In genomic region chr2:134207589-134208209, GRCh38 we compare ENCODE assay signal across 8 cellular contexts. TPM values are rescaled to one million over a fixed set of nuclear protein-coding genes. Genes with fewer than 3 reads are reported as not detected.
A peak's percentile ranks its signal among the peaks of the same experiment; 100 is the strongest.
DNase-seq lines count a peak whose midpoint lies in the region; ATAC-seq, FAIRE-seq and TF ChIP-seq lines count a peak whose summit lies in the region.

No MANE protein-coding gene starts in this region.

- H3K9ac ChIP-seq in endothelial cell of umbilical vein (replicated peaks; ENCODE audit: extremely low read depth, insufficient read depth, low read length): no peak overlapping the region

- no TSS peak for BruUV-seq in endothelial cell of umbilical vein (replicated peaks; lab: Mats Ljungman, UMichigan)

- H3K9me3 Mint-ChIP-seq in activated CD8-positive, alpha-beta T cell treated with anti-CD3 and anti-CD28 coated beads for 36 hours: no peaks in the 10 kb centered on the region
- H3K9me3 Mint-ChIP-seq in nephron progenitor cell: peaks cover 5% of the 10 kb centered on the region

- H4K20me1 ChIP-seq in endothelial cell of umbilical vein (replicated peaks; ENCODE audit: control insufficient read depth, extremely low read depth, insufficient read depth, low read length): peaks cover 2% of the 10 kb centered on the region

- H3K27me3 ChIP-seq in HAP-1 (ENCODE audit: low read depth) (no peaks in the 10 kb centered on the region), endothelial cell of umbilical vein (ENCODE audit: control insufficient read depth in 2 of 2, insufficient read depth in 2 of 2, low read length in 2 of 2) (no peaks in the 10 kb centered on the region)

- H3K27me3 Mint-ChIP-seq in activated CD8-positive, alpha-beta T cell treated with anti-CD3 and anti-CD28 coated beads for 36 hours: no peaks in the 10 kb centered on the region
- H3K27me3 Mint-ChIP-seq in nephron progenitor cell (ENCODE audit: low read depth, poor library complexity): no peaks in the 10 kb centered on the region

- POLR2A ChIA-PET in activated CD8-positive, alpha-beta T cell treated with anti-CD3 and anti-CD28 coated beads for 36 hours (lab: Charles Lee): interaction anchor here (1.0 to 1.8 kb wide), 5 partner anchors 8 to 89 kb away, joined by 3 to 5 read pairs (median 4); no protein-coding TSS in a partner anchor
- POLR2A ChIA-PET in endothelial cell of umbilical vein (lab: Charles Lee): no interaction called here

- CTCF ChIA-PET in activated CD8-positive, alpha-beta T cell treated with anti-CD3 and anti-CD28 coated beads for 36 hours (lab: Charles Lee): interaction anchor here (0.7 to 4.4 kb wide), 35 partner anchors 10 to 244 kb away, joined by 3 to 95 read pairs (median 4); no protein-coding TSS in a partner anchor
- CTCF ChIA-PET in endothelial cell of umbilical vein (lab: Charles Lee): interaction anchor here (0.7 to 4.4 kb wide), 24 partner anchors 7 to 321 kb away, joined by 3 to 210 read pairs (median 5); partner anchors contain the start of gene MGAT5

- in situ Hi-C loops in HAP-1 (cut with MboI; ENCODE audit: low sequenced_read_pairs): no loop called here

- H3K79me2 ChIP-seq in endothelial cell of umbilical vein (ENCODE audit: control insufficient read depth, insufficient read depth, low read length): peaks cover 8% of the 10 kb centered on the region

- H2AFZ ChIP-seq in endothelial cell of umbilical vein (ENCODE audit: low read depth, low read length): no peak overlapping the region

- ATAC-seq in activated CD8-positive, alpha-beta T cell treated with anti-CD3 and anti-CD28 coated beads for 36 hours: peak; percentile 92
- ATAC-seq in GM18873 (IDR thresholded peaks at IDR 0.05; ENCODE audit: low FRiP score, unreplicated experiment): no peak

- H3K9me1 ChIP-seq in endothelial cell of umbilical vein (replicated peaks; ENCODE audit: control insufficient read depth, extremely low read depth, insufficient read depth, low read length): no peaks in the 10 kb centered on the region

- intact Hi-C loops in activated CD8-positive, alpha-beta T cell treated with anti-CD3 and anti-CD28 coated beads for 36 hours (cut with micrococcal nuclease): loop anchor here (5.0 kb wide), 1 partner anchor 90 kb away; no protein-coding TSS in a partner anchor
- intact Hi-C loops in endothelial cell of umbilical vein (cut with micrococcal nuclease): loop anchor here (5.0 kb wide), 4 partner anchors 90 to 320 kb away; no protein-coding TSS in a partner anchor

- no peak overlapping the region for H3K27ac Mint-ChIP-seq in activated CD8-positive, alpha-beta T cell treated with anti-CD3 and anti-CD28 coated beads for 36 hours
- H3K27ac Mint-ChIP-seq in nephron progenitor cell: no peak overlapping the region

- dilution Hi-C loops in endothelial cell of umbilical vein (cut with MboI; ENCODE audit: extremely low pct_ligation_motif_present, low sequenced_read_pairs): no loop called here

- H3K36me3 ChIP-seq in HAP-1 (replicated peaks): no peaks in the 10 kb centered on the region
- H3K36me3 ChIP-seq in endothelial cell of umbilical vein (ENCODE audit: control insufficient read depth in 2 of 2, extremely low read depth in 1 of 2, insufficient read depth in 2 of 2, low read length in 2 of 2): no peaks in the 10 kb centered on the region

- TF ChIP-seq CTCF in activated CD8-positive, alpha-beta T cell treated with anti-CD3 and anti-CD28 coated beads for 36 hours (IDR thresholded peaks at IDR 0.05): peak; percentile 64
- TF ChIP-seq CTCF in endothelial cell of umbilical vein (IDR thresholded peaks at IDR 0.05; ENCODE audit: extremely low read depth in 1 of 2, insufficient read depth in 1 of 2, low read depth in 1 of 2, low read length in 2 of 2): peak; percentile 75 to 85
- TF ChIP-seq CTCF in nephron progenitor cell (IDR thresholded peaks at IDR 0.05): peak; percentile 55

- H3K27ac ChIP-seq in endothelial cell of umbilical vein (ENCODE audit: insufficient read depth, low read depth, low read length): no peak overlapping the region

- H3K9me3 ChIP-seq in HAP-1: no peaks in the 10 kb centered on the region
- H3K9me3 ChIP-seq in endothelial cell of umbilical vein (replicated peaks; ENCODE audit: control insufficient read depth, insufficient read depth, low read length): no peaks in the 10 kb centered on the region

- TF ChIP-seq POLR2A in endothelial cell of umbilical vein (IDR thresholded peaks at IDR 0.05; ENCODE audit: low read depth, low read length): no peak

- peaks cover 6% of the 10 kb centered on the region for H3K4me1 Mint-ChIP-seq in activated CD8-positive, alpha-beta T cell treated with anti-CD3 and anti-CD28 coated beads for 36 hours (ENCODE audit: low read depth)
- peaks cover 25% of the 10 kb centered on the region for H3K4me1 Mint-ChIP-seq in nephron progenitor cell

- no peak overlapping the region for H3K4me3 ChIP-seq in HAP-1
- H3K4me3 ChIP-seq in endothelial cell of umbilical vein (replicated peaks in 1 of 3; ENCODE audit: insufficient read depth in 1 of 3, low read depth in 1 of 3, low read length in 3 of 3): no peak overlapping the region

- no peak overlapping the region for H3K4me3 Mint-ChIP-seq in activated CD8-positive, alpha-beta T cell treated with anti-CD3 and anti-CD28 coated beads for 36 hours
- no peak overlapping the region for H3K4me3 Mint-ChIP-seq in nephron progenitor cell

- H3K4me2 ChIP-seq in endothelial cell of umbilical vein (ENCODE audit: insufficient read depth, low read length): no peak overlapping the region

- no peaks in the 10 kb centered on the region for H3K36me3 Mint-ChIP-seq in activated CD8-positive, alpha-beta T cell treated with anti-CD3 and anti-CD28 coated beads for 36 hours (ENCODE audit: low read depth)
- H3K36me3 Mint-ChIP-seq in nephron progenitor cell (ENCODE audit: low read depth): no peaks in the 10 kb centered on the region

- DNase-seq in GM03348 (ENCODE audit: low spot score) (peak; percentile 59), HAP-1 (ENCODE audit: low spot score in 2 of 2) (peak; percentile 18 to 62), NCI-H2227 (lab: John Stamatoyannopoulos, UW; ENCODE audit: unreplicated experiment) (peak; percentile 34), endothelial cell of umbilical vein (ENCODE audit: low read depth, low spot score) (peak; percentile 69), nephron progenitor cell (peak; percentile 30), ureter (ENCODE audit: low spot score) (peak; percentile 52)
- peak; percentile 80 for DNase-seq in activated CD8-positive, alpha-beta T cell treated with anti-CD3 and anti-CD28 coated beads for 36 hours

- H3K4me1 ChIP-seq in HAP-1: no peaks in the 10 kb centered on the region
- H3K4me1 ChIP-seq in endothelial cell of umbilical vein (ENCODE audit: control insufficient read depth, extremely low read depth, insufficient read depth, low read length): peaks cover 5% of the 10 kb centered on the region

- FAIRE-seq in endothelial cell of umbilical vein (lab: Jason Lieb, UNC): peak; percentile 69

TF ChIP-seq in endothelial cell of umbilical vein, 7 proteins besides CTCF, POLR2A, EP300 and RAD21:
- TF ChIP-seq POLR2AphosphoS5 (IDR thresholded peaks at IDR 0.05; ENCODE audit: insufficient read depth, low read depth, low read length) (no peak), EZH2 (IDR thresholded peaks at IDR 0.05; ENCODE audit: borderline replicate concordance, low read depth, low read length, severe bottlenecking) (no peak), FOS (IDR thresholded peaks at IDR 0.05; ENCODE audit: borderline replicate concordance, insufficient read depth, low read length) (no peak), MYC (IDR thresholded peaks at IDR 0.05; ENCODE audit: low read depth, low read length) (no peak), MAX (IDR thresholded peaks at IDR 0.05; ENCODE audit: insufficient read depth, insufficient read length) (no peak), GATA2 (IDR thresholded peaks at IDR 0.05; ENCODE audit: insufficient read depth, insufficient read length, low read depth, low read length) (no peak), JUN (IDR thresholded peaks at IDR 0.05; ENCODE audit: borderline replicate concordance, insufficient read depth, insufficient read length, low read depth) (no peak)

RNA-seq across cellular contexts. Expression of gene MGAT5, which starts 46.2 kb away (rescaled TPM):
- 10 to 100 TPM; 36.9 to 42.2 TPM for total RNA-seq in activated CD8-positive, alpha-beta T cell treated with anti-CD3 and anti-CD28 coated beads for 36 hours
- total RNA-seq in endothelial cell of umbilical vein (84.1 TPM in 2 replicates), ureter (56.3 TPM)
- polyA plus RNA-seq in endothelial cell of umbilical vein: 13.9 and 17.7 TPM in 2 replicates
- polyA plus RNA-seq in endothelial cell of umbilical vein (2011; cell fraction: cytosol; rRNA removed): 23.1 and 23.4 TPM in 2 replicates
- 25.0 and 26.3 TPM in 2 replicates for polyA plus RNA-seq in endothelial cell of umbilical vein (2011; cell fraction: nucleus; rRNA removed)
- polyA plus RNA-seq in endothelial cell of umbilical vein (2012): 53.0 and 59.9 TPM in 2 replicates
- 78.0 and 102 TPM in 2 replicates for polyA minus RNA-seq in endothelial cell of umbilical vein
- 13.4 TPM for polyA minus RNA-seq in endothelial cell of umbilical vein (2011; cell fraction: cytosol; rRNA and poly(A)+ RNA removed)
- 53.6 and 124 TPM in 2 replicates for polyA minus RNA-seq in endothelial cell of umbilical vein (2011; cell fraction: nucleus; rRNA and poly(A)+ RNA removed)

Comparison
In these comparisons a context has a peak if more than half of its experiments do, and no peak if none do; other contexts are left out.
1. DNase-seq: peak in every context shown above with its lines; median percentile 80 in activated CD8-positive, alpha-beta T cell treated with anti-CD3 and anti-CD28 coated beads for 36 hours; 69 in endothelial cell of umbilical vein; 59 in GM03348; 52 in ureter; 40 in HAP-1; 34 in NCI-H2227; 30 in nephron progenitor cell.